In the genomic region with DNA sequence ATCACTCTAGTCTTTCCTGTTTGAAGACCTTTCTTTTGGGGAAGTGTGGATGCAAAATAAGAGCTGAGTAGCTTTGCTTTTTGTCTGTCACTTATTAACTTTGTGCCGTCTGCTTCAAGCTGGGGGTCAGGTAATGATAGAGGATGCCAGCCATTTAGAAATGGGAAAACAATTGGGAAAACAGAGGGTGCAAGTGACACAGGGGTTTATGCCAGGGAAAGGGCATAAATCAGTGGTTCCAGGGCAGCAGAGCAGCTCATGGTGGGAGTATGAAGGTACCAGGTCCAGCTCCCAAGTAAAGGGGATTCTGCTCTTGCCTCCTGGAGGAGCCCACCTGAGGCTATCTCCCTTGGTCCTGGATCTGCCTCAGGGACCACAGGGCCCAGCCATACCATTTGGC, we compare ENCODE assay signal across 9 cellular contexts.
"Had no signal": no experiment of that assay in that cellular context is flagged by ENCODE, and none has a peak within 500 bp of the region (broad histone marks: within the 10 kb centered on the region; RNA-seq: fewer than 3 reads in every experiment).

No MANE protein-coding gene starts in this region.

- H3K4me3 Mint-ChIP-seq: HFFc6 had no signal

- H3K36me3 ChIP-seq: HAP-1 had no signal

- DNase-seq: GM23248, GOT3, H7, HFFc6, IMR-90 had no signal

- H3K9me3 Mint-ChIP-seq: HFFc6 had no signal

- ATAC-seq: HCT116, K562 had no signal

- FAIRE-seq: K562 had no signal

- H2AFZ ChIP-seq: GM23248 had no signal

- H3K9me3 ChIP-seq: HAP-1 had no signal

- H3K27ac Mint-ChIP-seq: HFFc6 had no signal

- H3K4me3 ChIP-seq: GM23248, HAP-1, K562 had no signal

- H3K9ac ChIP-seq: GM23248 had no signal

- H3K27ac ChIP-seq: GM23248, HL-60 had no signal
